1 cellular context compared by ENCODE assay signal in the genomic region with DNA sequence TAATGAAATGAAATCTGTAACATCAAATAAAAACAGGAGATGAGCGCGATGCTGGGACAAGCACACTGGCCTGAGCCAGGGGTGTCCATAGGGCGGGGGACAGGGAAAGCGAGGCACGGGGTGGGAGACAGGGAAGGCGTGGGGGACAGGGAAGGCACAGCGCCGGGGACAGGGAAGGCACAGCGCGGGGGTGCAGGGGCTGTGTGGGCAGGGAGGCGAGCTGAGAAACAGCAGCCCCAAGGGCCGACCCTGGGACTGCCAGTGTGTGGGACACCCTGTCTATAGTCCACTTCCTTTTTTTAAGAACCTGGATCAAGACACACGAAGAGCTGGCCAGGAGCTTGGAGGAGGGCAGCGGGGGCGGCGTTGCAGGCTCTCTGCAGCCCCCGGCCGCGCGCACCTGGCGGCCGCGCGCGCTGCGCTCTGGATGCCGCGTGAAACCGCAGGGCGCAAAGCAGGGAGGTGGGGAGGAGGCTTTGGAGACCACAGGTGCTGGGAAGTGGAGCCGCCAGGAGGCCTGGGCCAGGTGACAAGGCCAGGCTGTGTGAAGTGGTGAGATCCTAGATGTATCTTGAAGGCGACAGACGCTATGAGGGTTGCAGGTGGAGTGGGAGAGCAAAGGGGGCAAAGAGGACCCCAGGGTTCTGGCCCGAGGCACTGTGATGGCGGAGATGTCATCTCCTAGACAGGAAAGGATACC.
TF ChIP-seq lines count a peak whose summit lies in the region.

No MANE protein-coding gene starts in this region.

TF ChIP-seq in GM23338, 12 proteins besides CTCF, POLR2A, EP300 and RAD21 (continued from another document):
- TF ChIP-seq ZNF462 (CRISPR knock-in tag; IDR thresholded peaks at IDR 0.05): no peak
